ENCODE assay signal across 14 cellular contexts in the genomic region with DNA sequence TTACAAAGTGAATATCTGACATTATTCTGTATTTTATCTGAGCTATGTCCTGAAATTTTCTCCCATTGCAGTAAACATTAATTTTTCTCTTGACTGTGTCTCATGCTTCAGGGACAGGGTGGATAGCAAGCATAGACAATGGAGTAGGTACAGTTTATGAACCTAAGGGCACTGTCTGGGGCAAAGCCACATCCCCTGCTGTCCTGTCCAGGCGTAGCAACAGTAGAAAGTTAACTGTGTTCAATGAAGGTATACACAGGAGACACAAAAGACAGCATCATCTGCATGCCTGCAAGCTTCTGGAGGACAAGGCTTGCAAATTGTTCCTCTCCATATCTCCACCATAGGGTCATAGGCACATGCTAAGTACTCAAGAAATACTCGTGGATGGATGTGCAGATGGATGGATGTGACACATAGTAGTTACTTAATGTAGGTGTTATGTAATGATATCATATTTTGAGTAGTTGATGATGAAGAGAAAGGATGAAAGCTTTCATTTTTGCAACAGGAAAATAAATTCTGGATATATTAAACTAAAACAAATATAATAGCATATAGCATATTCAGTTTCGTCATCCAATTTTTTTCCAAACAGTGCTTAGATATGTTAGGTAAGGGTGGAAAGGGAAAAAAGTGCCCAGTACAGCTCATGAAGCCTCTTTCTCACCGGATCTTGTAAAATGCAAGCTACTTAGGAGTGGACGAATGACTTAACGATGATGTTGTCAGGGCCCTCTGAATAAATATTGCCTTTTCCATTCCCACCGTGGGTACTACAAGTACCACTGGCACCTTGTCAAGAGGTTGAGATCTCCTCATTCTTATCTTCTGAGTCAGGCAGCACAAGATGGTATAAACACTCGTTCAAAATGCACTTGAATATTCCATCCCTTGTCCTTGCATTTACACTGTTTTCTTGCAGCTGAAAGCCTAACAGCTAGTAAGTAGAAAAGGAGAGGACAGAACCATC. TPM values are rescaled to one million over a fixed set of nuclear protein-coding genes. Genes with fewer than 3 reads are reported as not detected.
A peak's percentile ranks its signal among the peaks of the same experiment; 100 is the strongest.
DNase-seq lines count a peak whose midpoint lies in the region; ATAC-seq and TF ChIP-seq lines count a peak whose summit lies in the region.
"Had no signal": no experiment of that assay in that cellular context is flagged by ENCODE, and none has a peak within 500 bp of the region (broad histone marks: within the 10 kb centered on the region; RNA-seq: fewer than 3 reads in every experiment).

No MANE protein-coding gene starts in this region.

- WGBS in mesenchymal stem cell: 20% methylated on average over 5 of the region's 8 CpGs

- peak overlapping the region; percentile 57 for H4K91ac ChIP-seq in mesenchymal stem cell (ENCODE audit: low read length)

- peak; percentile 79 for DNase-seq in AG10803 (ENCODE audit: low read depth)
- DNase-seq in NCI-H2029 (lab: John Stamatoyannopoulos, UW): peak; percentile 77
- DNase-seq in chondrocyte (ENCODE audit: low spot score): no peak
- DNase-seq in mesenchymal stem cell: peak; percentile 91
- DNase-seq in stimulated activated naive CD8-positive, alpha-beta T cell treated with anti-CD3 and anti-CD28 coated beads, Interleukin-15, amount 100 ng/mL, for 72 hours: no peak
- no peak for DNase-seq in C1 segment of cervical spinal cord (lab: John Stamatoyannopoulos, UW)
- DNase-seq: gastrocnemius medialis, NCI-H1417, nucleus accumbens had no signal

- no peaks in the 10 kb centered on the region for H3K27me3 Mint-ChIP-seq in chondrocyte (ENCODE audit: low read depth)
- peaks cover 34% of the 10 kb centered on the region for H3K27me3 Mint-ChIP-seq in stimulated activated naive CD8-positive, alpha-beta T cell treated with anti-CD3 and anti-CD28 coated beads, Interleukin-15, amount 100 ng/mL, for 72 hours
- H3K27me3 Mint-ChIP-seq: brain had no signal

- H3K9me3 Mint-ChIP-seq in chondrocyte (ENCODE audit: low read depth): no peaks in the 10 kb centered on the region
- H3K9me3 Mint-ChIP-seq in stimulated activated naive CD8-positive, alpha-beta T cell treated with anti-CD3 and anti-CD28 coated beads, Interleukin-15, amount 100 ng/mL, for 72 hours: no peaks in the 10 kb centered on the region
- H3K9me3 Mint-ChIP-seq: brain; stimulated activated naive CD8-positive, alpha-beta T cell treated with anti-CD3 and anti-CD28 coated beads, Interleukin-15, Interleukin-2, amounts not matched to agents 100 ng/mL and 50 ng/mL, for 24 hours had no signal

- no peak overlapping the region for H3K14ac ChIP-seq in mesenchymal stem cell (ENCODE audit: low read length in 2 of 2)

- ATAC-seq in stimulated activated naive CD8-positive, alpha-beta T cell treated with anti-CD3 and anti-CD28 coated beads, Interleukin-15, amount 100 ng/mL, for 72 hours: no peak
- no peak for ATAC-seq in GM19324 (IDR thresholded peaks at IDR 0.05; ENCODE audit: low FRiP score, unreplicated experiment)
- no peak for ATAC-seq in GM18520 (IDR thresholded peaks at IDR 0.05; ENCODE audit: unreplicated experiment)
- ATAC-seq: gastrocnemius medialis had no signal

- H2BK5ac ChIP-seq in mesenchymal stem cell (ENCODE audit: low read depth, low read length, poor library complexity, severe bottlenecking): peak overlapping the region; percentile 22

- peak overlapping the region; percentile 65 for H3K27ac ChIP-seq in mesenchymal stem cell (ENCODE audit: low read length, poor library complexity, severe bottlenecking)
- H3K27ac ChIP-seq: gastrocnemius medialis had no signal

- peak overlapping the region; percentile 41 for H4K8ac ChIP-seq in mesenchymal stem cell (ENCODE audit: low read length)

- no peak overlapping the region for H3K4me3 Mint-ChIP-seq in chondrocyte (ENCODE audit: unreplicated experiment)
- H3K4me3 Mint-ChIP-seq in stimulated activated naive CD8-positive, alpha-beta T cell treated with anti-CD3 and anti-CD28 coated beads, Interleukin-15, amount 100 ng/mL, for 72 hours: no peak overlapping the region
- H3K4me3 Mint-ChIP-seq: brain; stimulated activated naive CD8-positive, alpha-beta T cell treated with anti-CD3 and anti-CD28 coated beads, Interleukin-15, Interleukin-2, amounts not matched to agents 100 ng/mL and 50 ng/mL, for 24 hours had no signal

- no peaks in the 10 kb centered on the region for H3K9me3 ChIP-seq in mesenchymal stem cell (ENCODE audit: control insufficient read depth, low read length)
- H3K9me3 ChIP-seq: BLaER1 treated with 17β-estradiol and CSF1 and Interleukin-3, amounts not matched to agents 10 nM and 100 nM; gastrocnemius medialis had no signal

- H3K36me3 ChIP-seq in mesenchymal stem cell (ENCODE audit: control insufficient read depth in 1 of 2, insufficient read depth in 2 of 2, low read depth in 1 of 2, low read length in 2 of 2): no peaks in the 10 kb centered on the region
- H3K36me3 ChIP-seq: BLaER1 treated with 17β-estradiol and CSF1 and Interleukin-3, amounts not matched to agents 10 nM and 100 nM; gastrocnemius medialis had no signal

- peak overlapping the region; percentile 42 for H2BK120ac ChIP-seq in mesenchymal stem cell (ENCODE audit: low read depth, low read length)

- H3K4me2 ChIP-seq in mesenchymal stem cell (ENCODE audit: low read length, poor library complexity, severe bottlenecking): no peak overlapping the region

- H3K18ac ChIP-seq in mesenchymal stem cell (ENCODE audit: low read depth in 1 of 2, low read length in 2 of 2): peak overlapping the region; percentile 64 to 87

- H3K4me1 ChIP-seq in mesenchymal stem cell (ENCODE audit: control insufficient read depth, insufficient read depth, low read depth, low read length): peaks cover 9% of the 10 kb centered on the region
- H3K4me1 ChIP-seq: gastrocnemius medialis had no signal

- H3K27me3 ChIP-seq in mesenchymal stem cell (ENCODE audit: control insufficient read depth in 1 of 2, insufficient read depth in 1 of 2, low read length in 2 of 2): no peaks in the 10 kb centered on the region
- H3K27me3 ChIP-seq: BLaER1 treated with 17β-estradiol and CSF1 and Interleukin-3, amounts not matched to agents 10 nM and 100 nM; gastrocnemius medialis had no signal

- peak overlapping the region; percentile 67 for H2AFZ ChIP-seq in mesenchymal stem cell (ENCODE audit: low read depth, low read length)

- H3K23ac ChIP-seq in mesenchymal stem cell (ENCODE audit: low read length in 2 of 2): no peak overlapping the region

- H3K27ac Mint-ChIP-seq in chondrocyte (ENCODE audit: unreplicated experiment): peak overlapping the region; percentile 98
- H3K27ac Mint-ChIP-seq in stimulated activated naive CD8-positive, alpha-beta T cell treated with anti-CD3 and anti-CD28 coated beads, Interleukin-15, amount 100 ng/mL, for 72 hours: no peak overlapping the region
- H3K27ac Mint-ChIP-seq: brain; stimulated activated naive CD8-positive, alpha-beta T cell treated with anti-CD3 and anti-CD28 coated beads, Interleukin-15, Interleukin-2, amounts not matched to agents 100 ng/mL and 50 ng/mL, for 24 hours had no signal

- H2BK12ac ChIP-seq in mesenchymal stem cell (ENCODE audit: low read length in 2 of 2): peak overlapping the region; percentile 60 to 79

- H3K79me1 ChIP-seq in mesenchymal stem cell (replicated peaks; ENCODE audit: low read length, poor library complexity, severe bottlenecking): no peaks in the 10 kb centered on the region

- no peak overlapping the region for H3K4me3 ChIP-seq in AG10803 (ENCODE audit: low read length)
- H3K4me3 ChIP-seq in mesenchymal stem cell (ENCODE audit: insufficient read depth in 1 of 2, low read depth in 1 of 2, low read length in 2 of 2): no peak overlapping the region
- H3K4me3 ChIP-seq: BLaER1 treated with 17β-estradiol and CSF1 and Interleukin-3, amounts not matched to agents 10 nM and 100 nM; gastrocnemius medialis had no signal

- H3K36me3 Mint-ChIP-seq in chondrocyte (ENCODE audit: low read depth): no peaks in the 10 kb centered on the region
- H3K36me3 Mint-ChIP-seq: brain had no signal

- H2AK5ac ChIP-seq in mesenchymal stem cell (ENCODE audit: low read length, severe bottlenecking): peak overlapping the region; percentile 61

- peaks cover 65% of the 10 kb centered on the region for H3K4me1 Mint-ChIP-seq in chondrocyte (ENCODE audit: low read depth)
- H3K4me1 Mint-ChIP-seq in stimulated activated naive CD8-positive, alpha-beta T cell treated with anti-CD3 and anti-CD28 coated beads, Interleukin-15, amount 100 ng/mL, for 72 hours: peaks cover 2% of the 10 kb centered on the region

- no peak overlapping the region for H3K9ac ChIP-seq in mesenchymal stem cell (ENCODE audit: low read length)
- H3K9ac ChIP-seq: BLaER1 treated with 17β-estradiol and CSF1 and Interleukin-3, amounts not matched to agents 10 nM and 100 nM had no signal

- H3K4ac ChIP-seq in mesenchymal stem cell (ENCODE audit: low read depth in 1 of 2, low read length in 2 of 2): peak overlapping the region; percentile 55 to 66

- TF ChIP-seq CTCF in AG10803 (conservative IDR thresholded peaks at IDR 0.05; ENCODE audit: low read length) (no peak), chondrocyte (IDR thresholded peaks at IDR 0.05) (no peak)

- peak overlapping the region; percentile 44 for H2BK15ac ChIP-seq in mesenchymal stem cell (ENCODE audit: low read depth, poor library complexity, severe bottlenecking)

RNA-seq across cellular contexts. Expression of a gene that starts 19.9 kb away (rescaled TPM):
- total RNA-seq in chondrocyte: 20.2 to 20.7 TPM (median 20.3 TPM) in 3 replicates
- 12.1 TPM for polyA plus RNA-seq in mesenchymal stem cell (2013, experiment 1 of 2)
- 12.1 TPM for polyA plus RNA-seq in mesenchymal stem cell (2013, experiment 2 of 2)

Comparison
In these comparisons a context has a peak if more than half of its experiments do, and no peak if none do; other contexts are left out.
1. DNase-seq: peak in AG10803 (single experiment), NCI-H2029 (single experiment) and mesenchymal stem cell (single experiment); none in chondrocyte (single experiment), stimulated activated naive CD8-positive, alpha-beta T cell treated with anti-CD3 and anti-CD28 coated beads, Interleukin-15, amount 100 ng/mL, for 72 hours (0 of 2) and C1 segment of cervical spinal cord (0 of 14).